In the genomic region with DNA sequence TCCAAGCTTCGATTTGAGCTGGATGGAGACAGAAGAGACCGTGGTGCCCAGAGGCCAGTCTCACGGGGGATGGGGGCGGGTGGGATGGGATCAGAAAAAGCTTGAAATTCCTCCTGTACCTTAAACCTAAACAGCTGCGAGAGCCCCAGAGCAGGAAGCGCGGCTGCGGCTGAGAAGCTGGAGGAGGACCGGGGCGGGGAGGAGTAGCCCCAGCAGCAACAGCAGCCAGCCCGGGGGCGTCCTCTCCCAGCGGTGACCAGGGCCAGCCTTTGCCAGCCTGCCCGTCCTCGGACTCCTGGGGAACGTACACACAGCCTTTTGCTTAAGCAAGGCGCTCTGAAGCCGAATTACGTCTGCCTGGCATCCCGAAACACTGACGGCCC, we compare ENCODE assay signal across 8 cellular contexts. TPM values are rescaled to one million over a fixed set of nuclear protein-coding genes. Genes with fewer than 3 reads are reported as not detected.
DNase-seq lines count a peak whose midpoint lies in the region; ATAC-seq and TF ChIP-seq lines count a peak whose summit lies in the region.

No MANE protein-coding gene starts in this region.

- H3K79me2 ChIP-seq in MM.1S (ENCODE audit: low read length), result no peaks in the 10 kb centered on the region

- intact Hi-C loops in mucosa of descending colon (cut with DNase I, micrococcal nuclease), result no loop called here

- H3K27ac ChIP-seq in MM.1S (ENCODE audit: low read length), result no peak overlapping the region

- peaks cover 21% of the 10 kb centered on the region; the same call in 1 of the 2 replicates for H3K27me3 ChIP-seq in MM.1S (replicated peaks; ENCODE audit: insufficient read depth, low read length)

- peak; percentile 34 for ATAC-seq in GM21717 (IDR thresholded peaks at IDR 0.05; ENCODE audit: unreplicated experiment)
- peak; percentile 33 for ATAC-seq in mucosa of descending colon

- 0 out of 2 replicates have a peak, but pooled peaks cover 2% of the 10 kb centered on the region for H3F3A ChIP-seq in MM.1S (ENCODE audit: insufficient read depth, low read length)

- no peaks in the 10 kb centered on the region for H4K20me1 ChIP-seq in MM.1S (ENCODE audit: insufficient read depth, low read length)

- H3K9me2 ChIP-seq in MM.1S (replicated peaks; ENCODE audit: insufficient read depth, low read length), result no peaks in the 10 kb centered on the region

- H3K4me1 ChIP-seq in MM.1S (ENCODE audit: low read length), result 0 out of 2 replicates have a peak, but pooled peaks cover 4% of the 10 kb centered on the region
- peaks cover 16% of the 10 kb centered on the region for H3K4me1 ChIP-seq in mucosa of descending colon (ENCODE audit: low read depth)

- DNase-seq in GM10266 (ENCODE audit: extremely low spot score), result peak; percentile 27
- no peak for DNase-seq in MM.1S
- no peak for DNase-seq in choroid plexus epithelial cell (ENCODE audit: low read depth)
- DNase-seq in mucosa of descending colon, result peak in 1 of 3 donors; percentile 36
- no peak for DNase-seq in T1000 (lab: John Stamatoyannopoulos, UW)
- DNase-seq in medulla oblongata (ENCODE audit: extremely low spot score), result no peak
- DNase-seq in stimulated activated CD4-positive, alpha-beta T cell treated with anti-CD3 and anti-CD28 coated beads, Interleukin-1b, Interleukin-23, amount 100 ng/mL, for 48 hours, result no peak

- TF ChIP-seq CTCF in GM10266 (IDR thresholded peaks at IDR 0.05; ENCODE audit: control insufficient read depth, insufficient read depth, low read depth, missing control alignments) (no peak), MM.1S (IDR thresholded peaks at IDR 0.05; ENCODE audit: low read length) (no peak), choroid plexus epithelial cell (conservative IDR thresholded peaks at IDR 0.05; ENCODE audit: low read depth, low read length) (no peak), mucosa of descending colon (IDR thresholded peaks at IDR 0.05) (no peak)

- peak overlapping the region; percentile 53; the same call in 1 of the 2 replicates for H3K9ac ChIP-seq in MM.1S (ENCODE audit: low read length)

- peak overlapping the region; percentile 93 for H3K4me2 ChIP-seq in MM.1S (ENCODE audit: low read depth, low read length)

- H3K36me3 ChIP-seq in MM.1S (replicated peaks; ENCODE audit: insufficient read depth, low read length) (no peaks in the 10 kb centered on the region), mucosa of descending colon (ENCODE audit: low read depth) (no peaks in the 10 kb centered on the region)

- H3K9me3 ChIP-seq in MM.1S (replicated peaks; ENCODE audit: insufficient read depth, low read length) (no peaks in the 10 kb centered on the region), mucosa of descending colon (no peaks in the 10 kb centered on the region)

- H3K4me3 ChIP-seq in MM.1S (ENCODE audit: low read length) (peak overlapping the region; percentile 90), choroid plexus epithelial cell (ENCODE audit: low read depth, low read length) (peak overlapping the region; percentile 38), mucosa of descending colon (no peak overlapping the region)

- peak overlapping the region; percentile 87 for H2AFZ ChIP-seq in MM.1S (ENCODE audit: low read length)

RNA-seq across cellular contexts. Expression of gene PRDM13, which starts 17.4 kb away (rescaled TPM):
- total RNA-seq in mucosa of descending colon, result not detected

RNA-seq across cellular contexts. Expression of gene CCNC, which starts 20.8 kb away (rescaled TPM):
- 10 to 100 TPM; 32.7 to 52.2 (median 34.2) TPM for total RNA-seq in mucosa of descending colon
